In genomic region chr1:160047116-160047991, GRCh38 we compare ENCODE assay signal across 9 cellular contexts. TPM values are rescaled to one million over a fixed set of nuclear protein-coding genes. Genes with fewer than 3 reads are reported as not detected.
DNase-seq lines count a peak whose midpoint lies in the region; ATAC-seq, FAIRE-seq and TF ChIP-seq lines count a peak whose summit lies in the region.
"Had no signal": no experiment of that assay in that cellular context is flagged by ENCODE, and none has a peak within 500 bp of the region (broad histone marks: within the 10 kb centered on the region; RNA-seq: fewer than 3 reads in every experiment).

No MANE protein-coding gene starts in this region.

- no peaks in the 10 kb centered on the region for H3K9me2 ChIP-seq in OCI-LY7 (ENCODE audit: insufficient read depth, low read length)

- POLR2A ChIA-PET in OCI-LY7 (lab: Charles Lee): interaction anchor here (1.0 to 3.4 kb wide), 3 partner anchors 14 to 31 kb away, joined by 3 to 15 read pairs (median 4); no protein-coding TSS in a partner anchor

- H2AFZ ChIP-seq in DND-41 (ENCODE audit: low read depth, low read length) (no peak overlapping the region; the same call in 1 of the 2 replicates), OCI-LY7 (ENCODE audit: low read length) (peak overlapping the region; percentile 99)

- H3K79me2 ChIP-seq in DND-41 (ENCODE audit: insufficient read depth, low read length): no peaks in the 10 kb centered on the region
- no peaks in the 10 kb centered on the region for H3K79me2 ChIP-seq in OCI-LY7 (ENCODE audit: insufficient read depth, low read depth, low read length)

- H3K4me1 ChIP-seq in DND-41 (ENCODE audit: insufficient read depth, low read length) (peaks cover 6% of the 10 kb centered on the region), OCI-LY7 (ENCODE audit: insufficient read depth, low read length, poor library complexity, severe bottlenecking) (peaks cover 18% of the 10 kb centered on the region)
- H3K4me1 ChIP-seq: colonic mucosa had no signal

- H3K27me3 ChIP-seq in DND-41 (ENCODE audit: insufficient read depth, low read length, poor library complexity) (peaks cover 2% of the 10 kb centered on the region), layer of hippocampus (ENCODE audit: control insufficient read depth, insufficient read depth, low read length) (no peaks in the 10 kb centered on the region), WERI-Rb-1 (ENCODE audit: insufficient read depth, low read depth, severe bottlenecking) (peaks cover 56% of the 10 kb centered on the region)
- H3K27me3 ChIP-seq: colonic mucosa had no signal

- intact Hi-C loops in OCI-LY7 (cut with micrococcal nuclease; ENCODE audit: unreplicated experiment): loop anchor here (1.0 kb wide), 1 partner anchor 31 kb away; no protein-coding TSS in a partner anchor

- TF ChIP-seq CTCF in DND-41 (IDR thresholded peaks at IDR 0.05; ENCODE audit: borderline replicate concordance, extremely low read depth, low read length, poor library complexity, severe bottlenecking) (no peak), OCI-LY7 (conservative IDR thresholded peaks at IDR 0.05; ENCODE audit: low read length) (no peak), WERI-Rb-1 (IDR thresholded peaks at IDR 0.05; ENCODE audit: low read depth, low read length) (no peak)

- CTCF ChIA-PET in OCI-LY7 (lab: Charles Lee; ENCODE audit: unreplicated experiment): interaction anchor here (1.0 to 2.7 kb wide), 4 partner anchors 16 to 256 kb away, joined by 3 to 19 read pairs (median 4); partner anchors contain the start of genes KCNJ10 and PIGM

- no peak overlapping the region for H3K9ac ChIP-seq in DND-41 (ENCODE audit: low read depth, low read length)

- H3K4me3 ChIP-seq in DND-41 (ENCODE audit: low read depth in 1 of 2, low read length in 2 of 2): no peak overlapping the region
- peak overlapping the region; percentile 50 for H3K4me3 ChIP-seq in OCI-LY7 (ENCODE audit: low read depth, low read length, poor library complexity, severe bottlenecking)
- no peak overlapping the region for H3K4me3 ChIP-seq in WERI-Rb-1 (ENCODE audit: low read depth, low read length)
- H3K4me3 ChIP-seq: colonic mucosa had no signal

- FAIRE-seq in H54 (lab: Jason Lieb, UNC): no peak

- no peak for DNase-seq in DND-41
- peak; percentile 39 for DNase-seq in OCI-LY7 (ENCODE audit: low spot score)
- no peak for DNase-seq in H54 (ENCODE audit: insufficient read length, low spot score)
- DNase-seq in WERI-Rb-1: no peak
- DNase-seq in cerebellar cortex (ENCODE audit: low spot score): no peak

- H3K4me2 ChIP-seq in DND-41 (ENCODE audit: insufficient read depth, low read length) (peak overlapping the region; percentile 21; the same call in 1 of the 2 replicates), OCI-LY7 (ENCODE audit: low read length) (peak overlapping the region; percentile 70)

- H3K9me3 ChIP-seq in DND-41 (ENCODE audit: insufficient read depth, low read length, severe bottlenecking) (no peaks in the 10 kb centered on the region), OCI-LY7 (ENCODE audit: low read length) (no peaks in the 10 kb centered on the region), WERI-Rb-1 (ENCODE audit: severe bottlenecking) (no peaks in the 10 kb centered on the region)
- H3K9me3 ChIP-seq: colonic mucosa had no signal

- TF ChIP-seq POLR2A in H54 (IDR thresholded peaks at IDR 0.05; ENCODE audit: low read depth, low read length): no peak

- H4K20me1 ChIP-seq in DND-41 (ENCODE audit: insufficient read depth, low read length) (no peaks in the 10 kb centered on the region), OCI-LY7 (ENCODE audit: insufficient read depth, low read length) (no peaks in the 10 kb centered on the region)

- ATAC-seq in DND-41 (ENCODE audit: insufficient read depth, low read depth) (no peak), GM21529 (IDR thresholded peaks at IDR 0.05; ENCODE audit: unreplicated experiment) (peak; percentile 54), GM21737 (IDR thresholded peaks at IDR 0.05; ENCODE audit: unreplicated experiment) (no peak)

- BruUV-seq in OCI-LY7 (replicated peaks; lab: Mats Ljungman, UMichigan): no TSS peak

- H3K36me3 ChIP-seq in DND-41 (ENCODE audit: insufficient read depth, low read length) (no peaks in the 10 kb centered on the region), OCI-LY7 (ENCODE audit: insufficient read depth, low read length) (no peaks in the 10 kb centered on the region), WERI-Rb-1 (no peaks in the 10 kb centered on the region)
- H3K36me3 ChIP-seq: colonic mucosa had no signal

- H3K27ac ChIP-seq in DND-41 (ENCODE audit: low read length) (no peak overlapping the region), OCI-LY7 (ENCODE audit: low read depth, low read length, poor library complexity, severe bottlenecking) (no peak overlapping the region), layer of hippocampus (ENCODE audit: low read depth, low read length) (peak overlapping the region; percentile 73), WERI-Rb-1 (no peak overlapping the region)
- H3K27ac ChIP-seq: colonic mucosa had no signal

RNA-seq across cellular contexts. Expression of gene PIGM, which starts 15.6 kb away (rescaled TPM):
- total RNA-seq in OCI-LY7 (2014; rRNA removed; shearing (Covaris generic)): 4.1 and 4.2 TPM in 2 replicates
- total RNA-seq in OCI-LY7 (2022): 4.9 and 5.1 TPM in 2 replicates

RNA-seq across cellular contexts. Expression of gene KCNJ10, which starts 22.6 kb away (rescaled TPM):
- total RNA-seq in OCI-LY7 (2014; rRNA removed; shearing (Covaris generic)): 0.33 TPM in 1 of 2 replicates, not detected in the other
- total RNA-seq in OCI-LY7 (2022): 0.15 and 0.29 TPM in 2 replicates

RNA-seq across cellular contexts. Expression of gene KCNJ9, which starts 34.0 kb away (rescaled TPM):
- not detected in 2 replicates for total RNA-seq in OCI-LY7 (2014; rRNA removed; shearing (Covaris generic))
- not detected in 2 replicates for total RNA-seq in OCI-LY7 (2022)

RNA-seq across cellular contexts. Expression of gene IGSF8, which starts 51.1 kb away (rescaled TPM):
- total RNA-seq in OCI-LY7 (2014; rRNA removed; shearing (Covaris generic)): 18.7 and 19.9 TPM in 2 replicates
- total RNA-seq in OCI-LY7 (2022): 24.4 and 28.7 TPM in 2 replicates
